ENCODE assay signal across 20 cellular contexts in the genomic region with DNA sequence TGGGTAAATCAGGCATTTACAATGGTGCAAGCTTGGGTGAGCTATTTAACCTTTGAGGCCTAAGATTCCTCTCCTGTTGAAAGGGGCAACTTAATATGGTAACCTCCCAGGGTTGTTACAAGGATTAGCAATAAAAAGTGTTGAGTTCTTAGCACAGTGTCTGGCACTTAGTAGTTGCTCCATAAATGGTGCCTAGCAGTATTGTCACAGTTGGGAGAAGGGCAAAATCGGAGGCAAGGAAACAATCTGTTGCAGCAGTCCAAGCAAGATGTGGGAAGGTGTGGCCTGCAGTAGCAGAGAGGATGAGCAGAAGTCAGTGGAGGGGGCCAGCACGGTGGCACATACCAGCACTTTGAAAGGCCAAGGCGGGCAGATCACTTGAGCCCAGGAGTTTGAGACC. TPM values are rescaled to one million over a fixed set of nuclear protein-coding genes. Genes with fewer than 3 reads are reported as not detected.
DNase-seq lines count a peak whose midpoint lies in the region; ATAC-seq and TF ChIP-seq lines count a peak whose summit lies in the region.
"Had no signal": no experiment of that assay in that cellular context is flagged by ENCODE, and none has a peak within 500 bp of the region (broad histone marks: within the 10 kb centered on the region; RNA-seq: fewer than 3 reads in every experiment).

No MANE protein-coding gene starts in this region.

- intact Hi-C loops in CD4-positive, alpha-beta T cell (cut with DNase I, micrococcal nuclease) = loop anchor here in 1 of 2 experiments (5.0 kb wide), 1 partner anchor 131 kb away; no protein-coding TSS in a partner anchor

- no peaks in the 10 kb centered on the region for H3K79me2 ChIP-seq in GM23338 (replicated peaks; ENCODE audit: insufficient read depth)

- peak overlapping the region; percentile 86 for H3K27ac Mint-ChIP-seq in CD4-positive, alpha-beta T cell
- H3K27ac Mint-ChIP-seq in GM23338 (no peak overlapping the region), mesothelial cell of epicardium (no peak overlapping the region)

- no peak overlapping the region for H3K27ac ChIP-seq in CD4-positive, alpha-beta T cell (ENCODE audit: low read depth, low read length)
- H3K27ac ChIP-seq in GM23338 (ENCODE audit: low read depth) = no peak overlapping the region
- H3K27ac ChIP-seq: foreskin keratinocyte, GM23248 had no signal

- H3K27me3 ChIP-seq in CD4-positive, alpha-beta T cell (ENCODE audit: control insufficient read depth, insufficient read depth, low read length) = peaks cover 10% of the 10 kb centered on the region
- H3K27me3 ChIP-seq in GM23338 (ENCODE audit: insufficient read depth) = peaks cover 40% of the 10 kb centered on the region
- H3K27me3 ChIP-seq: BE2C had no signal

- no peaks in the 10 kb centered on the region for H3K9me3 Mint-ChIP-seq in CD4-positive, alpha-beta T cell
- H3K9me3 Mint-ChIP-seq in GM23338 = peaks cover 4% of the 10 kb centered on the region; the same call in 1 of the 3 replicates
- H3K9me3 Mint-ChIP-seq in mesothelial cell of epicardium = no peaks in the 10 kb centered on the region
- H3K9me3 Mint-ChIP-seq: activated T-cell treated with anti-CD3 and anti-CD28 coated beads, Interleukin-2, amount 50 U/mL, for 24 hours had no signal

- H3K4me1 Mint-ChIP-seq in CD4-positive, alpha-beta T cell (ENCODE audit: low read depth) = peaks cover 21% of the 10 kb centered on the region
- H3K4me1 Mint-ChIP-seq in GM23338 = peaks cover 10% of the 10 kb centered on the region; the same call in 2 of the 3 replicates
- H3K4me1 Mint-ChIP-seq in mesothelial cell of epicardium = peaks cover 18% of the 10 kb centered on the region

- peaks cover 28% of the 10 kb centered on the region for H3K4me1 ChIP-seq in GM23338 (ENCODE audit: insufficient read depth)
- H3K4me1 ChIP-seq: foreskin keratinocyte had no signal

- H3K9me3 ChIP-seq in CD4-positive, alpha-beta T cell (ENCODE audit: control insufficient read depth, low read length) = no peaks in the 10 kb centered on the region
- H3K9me3 ChIP-seq: BE2C, mucosa of descending colon, transverse colon had no signal

- H3K36me3 Mint-ChIP-seq in CD4-positive, alpha-beta T cell (ENCODE audit: low read depth) = no peaks in the 10 kb centered on the region
- H3K36me3 Mint-ChIP-seq in GM23338 (ENCODE audit: low read depth) = no peaks in the 10 kb centered on the region
- H3K36me3 Mint-ChIP-seq in mesothelial cell of epicardium = no peaks in the 10 kb centered on the region

- H3K36me3 ChIP-seq in GM23338 (ENCODE audit: insufficient read depth) = no peaks in the 10 kb centered on the region
- H3K36me3 ChIP-seq: BE2C, transverse colon had no signal

- no peak for TF ChIP-seq CTCF in CD4-positive, alpha-beta T cell (IDR thresholded peaks at IDR 0.05)
- TF ChIP-seq CTCF in GM23338 (conservative IDR thresholded peaks at IDR 0.05; ENCODE audit: low read depth in 2 of 2) (no peak), mesothelial cell of epicardium (IDR thresholded peaks at IDR 0.05; ENCODE audit: unreplicated experiment) (no peak)

- DNase-seq in CD4-positive, alpha-beta T cell = no peak
- no peak for DNase-seq in GM23338 (ENCODE audit: low spot score)
- DNase-seq in mesothelial cell of epicardium (ENCODE audit: low spot score in 2 of 2, unreplicated experiment in 2 of 2) = no peak
- DNase-seq in GF-D8 (lab: John Stamatoyannopoulos, UW) = no peak
- DNase-seq: activated CD4-positive, alpha-beta T cell treated with anti-CD3 and anti-CD28 coated beads for 48 hours; activated T-cell treated with anti-CD3 and anti-CD28 coated beads, Interleukin-2, amount 50 U/mL, for 24 hours; anterior cingulate cortex; BE2C; foreskin keratinocyte; GM23248; left cardiac atrium; mucosa of descending colon; NCI-H2081; NCI-H526; SHP77 treated with DMSO at 0.1 percent for 48 hours; transverse colon had no signal

- H3K4me2 ChIP-seq in GM23338 = no peak overlapping the region

- H4K20me1 ChIP-seq in GM23338 (replicated peaks; ENCODE audit: insufficient read depth) = no peaks in the 10 kb centered on the region

- H3K27me3 Mint-ChIP-seq in CD4-positive, alpha-beta T cell = peaks cover 8% of the 10 kb centered on the region
- H3K27me3 Mint-ChIP-seq in GM23338 (ENCODE audit: insufficient read depth, low read depth, poor library complexity) (peaks cover 14% of the 10 kb centered on the region), mesothelial cell of epicardium (ENCODE audit: low read depth) (peaks cover 10% of the 10 kb centered on the region)

- peak overlapping the region; percentile 70 for H3K4me3 Mint-ChIP-seq in CD4-positive, alpha-beta T cell
- H3K4me3 Mint-ChIP-seq in GM23338 (peak overlapping the region; percentile 9; the same call in 2 of the 3 replicates), mesothelial cell of epicardium (peak overlapping the region; percentile 30)

- no peaks in the 10 kb centered on the region for H3K9me2 ChIP-seq in GM23338 (ENCODE audit: insufficient read depth)

- POLR2A ChIA-PET in CD4-positive, alpha-beta T cell (lab: Charles Lee) = interaction anchor here (1.5 to 2.3 kb wide), 3 partner anchors 16 to 123 kb away, joined by 5 to 24 read pairs (median 13); a partner anchor contains a TSS

- ATAC-seq in CD4-positive, alpha-beta T cell (ENCODE audit: poor library complexity) = no peak
- ATAC-seq in GM23338 (no peak), GM21619 (IDR thresholded peaks at IDR 0.05; ENCODE audit: unreplicated experiment) (no peak)
- ATAC-seq: foreskin keratinocyte, left cardiac atrium, mucosa of descending colon had no signal

- 0 out of 2 replicates have a peak, but pooled peaks cover 8% of the 10 kb centered on the region for H3F3A ChIP-seq in GM23338 (replicated peaks; ENCODE audit: low read depth)

- H3K4me3 ChIP-seq in GM23338 = no peak overlapping the region
- H3K4me3 ChIP-seq: GM23248, mucosa of descending colon, smooth muscle cell, transverse colon had no signal

- CTCF ChIA-PET in CD4-positive, alpha-beta T cell (lab: Charles Lee) = interaction anchor here (0.8 to 2.6 kb wide), 2 partner anchors 9 to 78 kb away, joined by 3 to 16 read pairs; no protein-coding TSS in a partner anchor

- no peak overlapping the region for H2AFZ ChIP-seq in GM23338

RNA-seq across cellular contexts. Expression of a gene that starts 7.3 kb away (rescaled TPM):
- under 1 TPM in 1 of 2 experiments, not detected in 1; 0.14 TPM for total RNA-seq in CD4-positive, alpha-beta T cell
- total RNA-seq in GM23338 (2014; rRNA removed; shearing (Covaris generic)) = 0.04 and 0.17 TPM in 2 replicates
- 0.16 TPM in 1 of 2 replicates, not detected in the other for polyA plus RNA-seq in GM23338 (2016; fragmentation: Nextera tagmentation; extraction: Ambion mirVana)
- 0.27 to 0.62 TPM (median 0.47 TPM) in 3 replicates for total RNA-seq in mesothelial cell of epicardium
- total RNA-seq: endothelial cell of umbilical vein, foreskin keratinocyte, GM23248, left cardiac atrium, mucosa of descending colon, posterior vena cava, transverse colon had no signal
- polyA plus RNA-seq: endothelial cell of umbilical vein, foreskin keratinocyte, GM23248, smooth muscle cell had no signal

RNA-seq across cellular contexts. Expression of a gene that starts 22.0 kb away (rescaled TPM):
- total RNA-seq in CD4-positive, alpha-beta T cell = 10 to 100 TPM; 21.0 to 22.7 TPM
- 77.7 and 81.7 TPM in 2 replicates for total RNA-seq in GM23338 (2014; rRNA removed; shearing (Covaris generic))
- 36.7 and 40.4 TPM in 2 replicates for polyA plus RNA-seq in GM23338 (2016; fragmentation: Nextera tagmentation; extraction: Ambion mirVana)
- 77.2 to 85.4 TPM (median 84.8 TPM) in 3 replicates for total RNA-seq in mesothelial cell of epicardium

RNA-seq across cellular contexts. Expression of a gene that starts 36.5 kb away (rescaled TPM):
- 10 to 100 TPM; 42.3 to 43.3 TPM for total RNA-seq in CD4-positive, alpha-beta T cell
- total RNA-seq in GM23338 (2014; rRNA removed; shearing (Covaris generic)) = 68.4 and 73.3 TPM in 2 replicates
- 10.6 and 11.1 TPM in 2 replicates for polyA plus RNA-seq in GM23338 (2016; fragmentation: Nextera tagmentation; extraction: Ambion mirVana)
- 112 to 120 TPM (median 116 TPM) in 3 replicates for total RNA-seq in mesothelial cell of epicardium

RNA-seq across cellular contexts. Expression of a gene that starts 44.0 kb away (rescaled TPM):
- 10 to 100 TPM; 30.9 to 33.8 TPM for total RNA-seq in CD4-positive, alpha-beta T cell
- 65.0 and 66.5 TPM in 2 replicates for total RNA-seq in GM23338 (2014; rRNA removed; shearing (Covaris generic))
- 94.2 and 100.0 TPM in 2 replicates for polyA plus RNA-seq in GM23338 (2016; fragmentation: Nextera tagmentation; extraction: Ambion mirVana)
- total RNA-seq in mesothelial cell of epicardium = 50.1 to 55.9 TPM (median 53.8 TPM) in 3 replicates

RNA-seq across cellular contexts. Expression of a gene that starts 48.1 kb away (rescaled TPM):
- 100 to 1,000 TPM; 757 to 763 TPM for total RNA-seq in CD4-positive, alpha-beta T cell
- 199 and 225 TPM in 2 replicates for total RNA-seq in GM23338 (2014; rRNA removed; shearing (Covaris generic))
- polyA plus RNA-seq in GM23338 (2016; fragmentation: Nextera tagmentation; extraction: Ambion mirVana) = 567 and 586 TPM in 2 replicates
- 328 to 339 TPM (median 338 TPM) in 3 replicates for total RNA-seq in mesothelial cell of epicardium

Comparison
In these comparisons a context has a peak if more than half of its experiments do, and no peak if none do; other contexts are left out.
1. H3K4me3 Mint-ChIP-seq: peak in every context shown above with its lines; median percentile 70 in CD4-positive, alpha-beta T cell; 30 in mesothelial cell of epicardium; 9 in GM23338.